15 cellular contexts compared by ENCODE assay signal in the genomic region with DNA sequence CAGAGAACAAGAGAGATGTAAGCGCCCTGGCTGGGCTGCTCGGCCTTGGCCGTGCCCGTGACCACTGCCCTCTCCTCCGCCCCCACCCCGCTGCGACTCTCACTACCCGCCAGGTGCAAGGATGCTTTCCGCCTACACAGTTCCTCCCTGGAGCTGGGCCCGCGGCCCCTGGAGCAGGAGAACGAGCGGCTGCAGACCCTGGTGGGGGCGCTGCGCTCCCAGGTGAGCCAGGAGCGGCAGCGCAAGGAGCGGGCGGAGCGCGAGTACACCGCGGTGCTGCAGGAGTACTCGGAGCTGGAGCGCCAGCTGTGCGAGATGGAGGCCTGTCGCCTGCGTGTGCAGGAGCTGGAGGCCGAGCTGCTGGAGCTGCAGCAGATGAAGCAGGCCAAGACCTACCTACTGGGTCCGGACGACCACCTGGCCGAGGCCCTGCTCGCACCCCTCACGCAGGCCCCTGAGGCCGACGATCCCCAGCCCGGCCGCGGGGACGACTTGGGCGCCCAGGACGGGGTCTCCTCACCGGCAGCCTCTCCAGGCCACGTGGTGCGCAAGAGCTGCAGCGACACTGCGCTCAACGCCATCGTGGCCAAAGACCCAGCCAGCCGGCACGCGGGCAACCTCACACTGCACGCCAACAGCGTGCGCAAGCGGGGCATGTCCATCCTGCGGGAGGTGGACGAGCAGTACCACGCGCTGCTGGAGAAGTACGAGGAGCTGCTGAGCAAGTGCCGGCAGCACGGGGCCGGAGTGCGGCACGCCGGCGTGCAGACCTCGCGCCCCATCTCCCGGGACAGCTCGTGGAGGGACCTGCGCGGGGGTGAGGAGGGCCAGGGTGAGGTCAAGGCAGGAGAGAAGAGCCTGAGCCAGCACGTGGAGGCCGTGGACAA. TPM values are rescaled to one million over a fixed set of nuclear protein-coding genes. Genes with fewer than 3 reads are reported as not detected.
"Had no signal": no experiment of that assay in that cellular context is flagged by ENCODE, and none has a peak within 500 bp of the region (broad histone marks: within the 10 kb centered on the region; RNA-seq: fewer than 3 reads in every experiment).

No MANE protein-coding gene starts in this region.

- FAIRE-seq: endothelial cell of umbilical vein, islet of Langerhans, small intestine had no signal

- H2AFZ ChIP-seq: hepatocyte had no signal

- H3K4me2 ChIP-seq: hepatocyte had no signal

- H3K79me2 ChIP-seq: hepatocyte had no signal

- DNase-seq: activated CD4-positive, alpha-beta T cell treated with anti-CD3 and anti-CD28 coated beads, Interleukin-2, amount 10 ng/mL, durations not matched to agents 24 days and 14 days; activated CD8-positive, alpha-beta T cell treated with anti-CD3 and anti-CD28 coated beads for 36 hours; activated gamma-delta T cell; anterior cingulate cortex; effector memory CD4-positive, alpha-beta T cell; foreskin melanocyte; glutamatergic neuron; mesenchymal stem cell; naive B cell; small intestine; stimulated activated CD4-positive, alpha-beta T cell treated with anti-CD3 and anti-CD28 coated beads, Interleukin-2, amount 100 ng/mL, for 24 hours had no signal

- H3K4me3 ChIP-seq: hepatocyte had no signal

- H3K27ac ChIP-seq: hepatocyte, testis had no signal

- H3K9me3 ChIP-seq: testis had no signal

- H3K27me3 ChIP-seq: hepatocyte, testis had no signal

RNA-seq across cellular contexts. Expression of a gene that starts 30.8 kb away (rescaled TPM):
- total RNA-seq: activated CD4-positive, alpha-beta T cell treated with anti-CD3 and anti-CD28 coated beads, Interleukin-2, amount 10 ng/mL, durations not matched to agents 24 days and 14 days had no signal
